In the genomic region with DNA sequence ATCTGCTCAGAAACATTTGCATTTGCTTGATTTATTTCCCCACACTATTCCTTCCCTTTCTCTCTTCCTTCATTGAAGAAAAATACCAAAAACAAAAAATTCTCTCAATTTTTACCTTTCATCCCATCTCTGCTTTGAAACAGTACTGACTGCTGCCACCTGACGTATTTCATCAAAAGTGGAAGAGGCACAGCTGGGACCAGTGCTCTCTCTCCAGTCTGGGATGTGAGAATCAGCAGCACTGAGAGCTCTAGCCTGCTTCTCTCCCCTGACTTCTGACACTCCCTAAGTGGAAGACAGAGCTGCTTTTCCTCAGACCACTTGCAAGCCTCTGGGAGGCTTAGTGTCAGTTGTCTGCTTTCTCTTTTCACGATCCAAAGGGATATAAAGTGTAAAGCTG, we compare ENCODE assay signal across 16 cellular contexts. TPM values are rescaled to one million over a fixed set of nuclear protein-coding genes. Genes with fewer than 3 reads are reported as not detected.
DNase-seq lines count a peak whose midpoint lies in the region; ATAC-seq and TF ChIP-seq lines count a peak whose summit lies in the region.
"Had no signal": no experiment of that assay in that cellular context is flagged by ENCODE, and none has a peak within 500 bp of the region (broad histone marks: within the 10 kb centered on the region; RNA-seq: fewer than 3 reads in every experiment).

No MANE protein-coding gene starts in this region.

- ATAC-seq in activated T-helper 17 cell treated with anti-CD3 and anti-CD28 coated beads, Interleukin-2, amount 50 U/mL, for 72 hours (replicated peaks) = no peak
- ATAC-seq in GM21825 (IDR thresholded peaks at IDR 0.05; ENCODE audit: unreplicated experiment) (no peak), left lobe of liver (no peak)
- ATAC-seq: GM23338 had no signal

- no peak for TF ChIP-seq CTCF in neural crest cell (conservative IDR thresholded peaks at IDR 0.05)

- H3K27ac Mint-ChIP-seq in activated T-helper 17 cell treated with anti-CD3 and anti-CD28 coated beads, Interleukin-2, amount 50 U/mL, for 72 hours = peak overlapping the region; percentile 58
- peak overlapping the region; percentile 87 for H3K27ac Mint-ChIP-seq in neural crest cell (ENCODE audit: unreplicated experiment)
- H3K27ac Mint-ChIP-seq: B cell; CD4-positive, alpha-beta T cell; GM23338 had no signal

- H3K27me3 Mint-ChIP-seq in activated T-helper 17 cell treated with anti-CD3 and anti-CD28 coated beads, Interleukin-2, amount 50 U/mL, for 72 hours = no peaks in the 10 kb centered on the region
- H3K27me3 Mint-ChIP-seq in neural crest cell (ENCODE audit: low read depth) = no peaks in the 10 kb centered on the region
- H3K27me3 Mint-ChIP-seq: B cell; CD4-positive, alpha-beta T cell had no signal

- peaks cover 90% of the 10 kb centered on the region for H3K36me3 Mint-ChIP-seq in activated T-helper 17 cell treated with anti-CD3 and anti-CD28 coated beads, Interleukin-2, amount 50 U/mL, for 72 hours (ENCODE audit: low read depth)
- H3K36me3 Mint-ChIP-seq in neural crest cell (ENCODE audit: low read depth) = peaks cover 35% of the 10 kb centered on the region

- no peaks in the 10 kb centered on the region for H3K4me1 Mint-ChIP-seq in activated T-helper 17 cell treated with anti-CD3 and anti-CD28 coated beads, Interleukin-2, amount 50 U/mL, for 72 hours
- H3K4me1 Mint-ChIP-seq in neural crest cell = peaks cover 20% of the 10 kb centered on the region
- H3K4me1 Mint-ChIP-seq: GM23338 had no signal

- peaks cover 3% of the 10 kb centered on the region for H3K9me3 Mint-ChIP-seq in activated T-helper 17 cell treated with anti-CD3 and anti-CD28 coated beads, Interleukin-2, amount 50 U/mL, for 72 hours
- no peaks in the 10 kb centered on the region for H3K9me3 Mint-ChIP-seq in neural crest cell

- DNase-seq in Ammon's horn (ENCODE audit: low spot score) (peak; percentile 18), medulla oblongata (ENCODE audit: extremely low spot score) (peak; percentile 62), neural crest cell (ENCODE audit: low read depth, low spot score) (no peak), activated T-cell treated with anti-CD3 and anti-CD28 coated beads for 4 hours (no peak), SW480 (ENCODE audit: low spot score) (no peak), left lobe of liver (ENCODE audit: low spot score) (no peak)
- DNase-seq: 8988T; ACHN; Calu3; CD4-positive, alpha-beta T cell; DMS 273 treated with DMSO at 0.1 percent for 48 hours; H7 had no signal

- no peak overlapping the region for H3K4me3 Mint-ChIP-seq in activated T-helper 17 cell treated with anti-CD3 and anti-CD28 coated beads, Interleukin-2, amount 50 U/mL, for 72 hours
- no peak overlapping the region for H3K4me3 Mint-ChIP-seq in neural crest cell
- H3K4me3 Mint-ChIP-seq: B cell; CD4-positive, alpha-beta T cell; GM23338 had no signal

RNA-seq across cellular contexts. Expression of a gene that starts 36.9 kb away (rescaled TPM):
- total RNA-seq in activated T-helper 17 cell treated with anti-CD3 and anti-CD28 coated beads, Interleukin-2, amount 50 U/mL, for 72 hours = 10 to 100 TPM; 24.6 to 36.3 TPM
- total RNA-seq in neural crest cell = 55.7 and 61.7 TPM in 2 replicates
- total RNA-seq in left lobe of liver = 9.5 TPM

RNA-seq across cellular contexts. Expression of a gene that starts 37.2 kb away (rescaled TPM):
- 10 to 100 TPM; 19.4 to 21.2 TPM for total RNA-seq in activated T-helper 17 cell treated with anti-CD3 and anti-CD28 coated beads, Interleukin-2, amount 50 U/mL, for 72 hours
- total RNA-seq in neural crest cell = 38.8 and 38.9 TPM in 2 replicates
- 17.9 TPM for total RNA-seq in left lobe of liver

Comparison
In these comparisons a context has a peak if more than half of its experiments do, and no peak if none do; other contexts are left out.
1. DNase-seq: peak in Ammon's horn (single experiment) and medulla oblongata (single experiment); none in neural crest cell (single experiment), activated T-cell treated with anti-CD3 and anti-CD28 coated beads for 4 hours (single experiment), SW480 (single experiment) and left lobe of liver (single experiment).